ENCODE assay signal across 16 cellular contexts in genomic region chr6:29917843-29918242, GRCh38.
"Had no signal": no experiment of that assay in that cellular context is flagged by ENCODE, and none has a peak within 500 bp of the region (broad histone marks: within the 10 kb centered on the region; RNA-seq: fewer than 3 reads in every experiment).

No MANE protein-coding gene starts in this region.

- H3K27me3 ChIP-seq: cardiac muscle cell, esophagus squamous epithelium, spleen, transverse colon had no signal

- H3K27ac ChIP-seq: cardiac muscle cell, esophagus squamous epithelium, prostate gland, spleen, transverse colon had no signal

- DNase-seq: activated B cell treated with CpG ODN at 0.5 μM for 24 hours; activated CD4-positive, alpha-beta T cell treated with anti-CD3 and anti-CD28 coated beads, Interleukin-2, amount 10 ng/mL, durations not matched to agents 24 days and 14 days; activated CD8-positive, alpha-beta memory T cell treated with anti-CD3 and anti-CD28 coated beads for 24 hours; activated naive CD4-positive, alpha-beta T cell treated with anti-CD3 and anti-CD28 coated beads, Interleukin-2, amount 10 ng/mL, durations not matched to agents 7 days and 5 days; esophagus squamous epithelium; foreskin fibroblast; occipital lobe; spleen; stimulated activated CD4-positive, alpha-beta T cell treated with anti-CD3 and anti-CD28 coated beads, Interleukin-1b, Interleukin-23, amount 100 ng/mL, for 48 hours; stimulated activated naive B cell treated with anti-CD40 and anti-IgM and Interleukin-4, amounts not matched to agents 10 μg/mL and 1 μg/mL and 100 μg/mL, for 72 hours; substantia nigra; transverse colon had no signal

- H3K36me3 ChIP-seq: cardiac muscle cell, esophagus squamous epithelium, prostate gland, spleen, transverse colon had no signal

- H3K4me1 ChIP-seq: esophagus squamous epithelium, prostate gland, transverse colon had no signal

- H3K4me3 ChIP-seq: cardiac muscle cell, esophagus squamous epithelium, prostate gland, spleen, transverse colon had no signal

- H3K9me3 ChIP-seq: esophagus squamous epithelium, prostate gland, spleen, transverse colon had no signal

- ATAC-seq: natural killer cell treated with Interleukin-12 subunit alpha and Interleukin-12 subunit beta and Interleukin-15 and Interleukin-18, amount 100 ng/mL, for 72 hours; sciatic nerve; stimulated activated naive B cell treated with anti-CD40 and anti-IgM and Interleukin-4, amounts not matched to agents 10 μg/mL and 1 μg/mL and 100 μg/mL, for 72 hours had no signal
